Comparison of ENCODE assay signal across 20 cellular contexts in the genomic region with DNA sequence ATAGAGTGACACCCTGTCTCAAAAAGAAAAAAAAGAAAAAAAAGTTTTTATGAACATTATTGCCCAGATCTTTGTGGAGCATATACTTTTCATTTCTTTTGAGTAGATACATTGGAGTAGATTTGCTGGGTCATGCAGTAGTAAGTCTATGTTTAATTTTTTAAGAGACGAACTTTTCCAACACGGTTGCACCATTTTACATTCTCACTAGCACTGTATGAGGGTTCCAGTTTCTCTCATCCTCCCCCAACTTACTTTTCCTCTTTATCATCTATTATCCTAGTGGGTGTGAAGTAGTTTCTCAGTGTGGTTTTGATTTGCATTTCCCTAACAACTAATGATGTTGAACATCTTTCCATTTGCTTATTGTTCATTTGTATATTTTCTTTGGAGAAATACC.
"Had no signal": no experiment of that assay in that cellular context is flagged by ENCODE, and none has a peak within 500 bp of the region (broad histone marks: within the 10 kb centered on the region; RNA-seq: fewer than 3 reads in every experiment).

No MANE protein-coding gene starts in this region.

- H3K27ac ChIP-seq: cardiac muscle cell, esophagus squamous epithelium, heart right ventricle, left ventricle myocardium inferior, psoas muscle, transverse colon, uterus, VCaP had no signal

- ATAC-seq: effector memory CD8-positive, alpha-beta T cell; heart right ventricle; mucosa of descending colon; psoas muscle; right cardiac atrium; T-helper 17 cell had no signal

- H3K4me3 Mint-ChIP-seq: effector memory CD8-positive, alpha-beta T cell; naive B cell; T-helper 17 cell had no signal

- H3K27ac Mint-ChIP-seq: T-helper 17 cell had no signal

- H3K4me3 ChIP-seq: cardiac muscle cell, esophagus squamous epithelium, heart right ventricle, left ventricle myocardium inferior, mucosa of descending colon, psoas muscle, transverse colon, uterus had no signal

- DNase-seq: activated CD4-positive, CD25-positive, alpha-beta regulatory T cell treated with anti-CD3 and anti-CD28 coated beads, Interleukin-2, amount 50 U/mL, for 72 hours; activated CD8-positive, alpha-beta memory T cell treated with anti-CD3 and anti-CD28 coated beads, Interleukin-2, amount 50 U/mL, for 4 hours; activated naive CD4-positive, alpha-beta T cell treated with anti-CD3 and anti-CD28 coated beads, Interleukin-2, amount 50 U/mL, for 16 hours; amygdala; effector memory CD8-positive, alpha-beta T cell; esophagus squamous epithelium; heart right ventricle; left ventricle myocardium inferior; mammary epithelial cell; mucosa of descending colon; naive B cell; psoas muscle; right cardiac atrium; stimulated activated CD4-positive, alpha-beta T cell treated with anti-CD3 and anti-CD28 coated beads, Interleukin-2, amount 100 ng/mL, for 24 hours; stimulated activated naive CD4-positive, alpha-beta T cell treated with Interleukin-2 at 50 U/mL for 16 hours; T-helper 17 cell; transverse colon; uterus had no signal

- H3K27me3 Mint-ChIP-seq: effector memory CD8-positive, alpha-beta T cell; naive B cell; T-helper 17 cell had no signal

- H3K27me3 ChIP-seq: cardiac muscle cell, esophagus squamous epithelium, heart right ventricle, transverse colon, uterus had no signal

- H3K36me3 ChIP-seq: cardiac muscle cell, transverse colon, uterus had no signal

- H3K4me1 ChIP-seq: uterus had no signal

- H3K9me3 Mint-ChIP-seq: effector memory CD8-positive, alpha-beta T cell; naive B cell had no signal

- H3K9me3 ChIP-seq: esophagus squamous epithelium, heart right ventricle, left ventricle myocardium inferior, mucosa of descending colon, psoas muscle, transverse colon, uterus had no signal
